ENCODE assay signal across 8 cellular contexts in genomic region chr7:155796381-155797261, GRCh38. TPM values are rescaled to one million over a fixed set of nuclear protein-coding genes. Genes with fewer than 3 reads are reported as not detected.
DNase-seq lines count a peak whose midpoint lies in the region; ATAC-seq and TF ChIP-seq lines count a peak whose summit lies in the region.

No MANE protein-coding gene starts in this region.

- H3K9me2 ChIP-seq in SK-N-SH = no peaks in the 10 kb centered on the region

- H3K9me3 Mint-ChIP-seq in activated naive CD8-positive, alpha-beta T cell treated with anti-CD3 and anti-CD28 coated beads, Interleukin-2, amount 10 ng/mL, durations not matched to agents 7 days and 5 days = no peaks in the 10 kb centered on the region

- no peak overlapping the region for H3K27ac ChIP-seq in SK-N-SH (ENCODE audit: low read depth in 2 of 2, low read length in 1 of 2)
- H3K27ac ChIP-seq in right cardiac atrium (ENCODE audit: low read length) = no peak overlapping the region
- H3K27ac ChIP-seq in spleen = no peak overlapping the region

- no peaks in the 10 kb centered on the region for H3K9me3 ChIP-seq in SK-N-SH
- H3K9me3 ChIP-seq in right cardiac atrium (ENCODE audit: control insufficient read depth, low read length) = no peaks in the 10 kb centered on the region
- no peaks in the 10 kb centered on the region for H3K9me3 ChIP-seq in spleen

- 38% methylated on average over 37 of the region's 60 CpGs for WGBS in SK-N-SH (ENCODE audit: low lambda C conversion rate)
- WGBS in right cardiac atrium = 24% methylated on average over 60 of the region's 60 CpGs
- 23 to 39% (median 29%) methylated on average over 48 to 60 of the region's 60 CpGs for WGBS in spleen, 5 donors

- H3K36me3 ChIP-seq in SK-N-SH (replicated peaks in 1 of 2; ENCODE audit: control insufficient read depth in 1 of 2, insufficient read depth in 2 of 2, low read length in 1 of 2) (no peaks in the 10 kb centered on the region), spleen (no peaks in the 10 kb centered on the region)

- TF ChIP-seq EP300 in SK-N-SH (IDR thresholded peaks at IDR 0.05; ENCODE audit: borderline replicate concordance in 1 of 2, low read depth in 1 of 2, low read length in 1 of 2) = no peak

- CTCF ChIA-PET in SK-N-SH (lab: Yijun Ruan, JAX) = interaction anchor here (0.7 to 3.5 kb wide), 18 partner anchors 9 to 1454 kb away, joined by 3 to 20 read pairs (median 5); no protein-coding TSS in a partner anchor

- H3K36me3 Mint-ChIP-seq in activated naive CD8-positive, alpha-beta T cell treated with anti-CD3 and anti-CD28 coated beads, Interleukin-2, amount 10 ng/mL, durations not matched to agents 7 days and 5 days = no peaks in the 10 kb centered on the region

- no peak overlapping the region for H2AFZ ChIP-seq in SK-N-SH (ENCODE audit: low read depth)

- peak overlapping the region in 1 of 2 experiments; percentile 50; a peak in 1 of 4 replicates for H3K4me3 ChIP-seq in SK-N-SH (ENCODE audit: low read depth in 2 of 2, low read length in 1 of 2)
- H3K4me3 ChIP-seq in right cardiac atrium (ENCODE audit: low read length) = no peak overlapping the region
- peak overlapping the region in 1 of 8 donors; percentile 28 for H3K4me3 ChIP-seq in spleen

- TF ChIP-seq POLR2A in spleen (IDR thresholded peaks at IDR 0.05) = no peak

- H3K4me1 ChIP-seq in SK-N-SH (ENCODE audit: control insufficient read depth in 1 of 2, insufficient read depth in 2 of 2, low read depth in 1 of 2, low read length in 1 of 2) (peaks cover 0 to 2% of the 10 kb centered on the region in 2 experiments; a peak in 1 of 4 replicates), right cardiac atrium (ENCODE audit: control insufficient read depth, insufficient read depth, low read length) (no peaks in the 10 kb centered on the region), spleen (peaks cover 2 to 17% (median 8%) of the 10 kb centered on the region in 6 donors)

- H3K27me3 Mint-ChIP-seq in activated naive CD8-positive, alpha-beta T cell treated with anti-CD3 and anti-CD28 coated beads, Interleukin-2, amount 10 ng/mL, durations not matched to agents 7 days and 5 days = peaks cover 41% of the 10 kb centered on the region

- peak overlapping the region; percentile 66; the same call in 1 of the 2 replicates for H3K4me2 ChIP-seq in SK-N-SH

- DNase-seq in NCI-H2081 (lab: John Stamatoyannopoulos, UW) = peak; percentile 24 to 30
- no peak for DNase-seq in NCI-H2081 treated with DMSO at 0.1 percent for 48 hours (lab: John Stamatoyannopoulos, UW)
- DNase-seq in SK-N-SH = peak; percentile 93
- peak; percentile 83 for DNase-seq in activated naive CD8-positive, alpha-beta T cell treated with anti-CD3 and anti-CD28 coated beads, Interleukin-2, amount 10 ng/mL, durations not matched to agents 7 days and 5 days
- peak; percentile 50 to 86 (median 81) for DNase-seq in right cardiac atrium
- DNase-seq in spleen = peak; percentile 92

- no peak overlapping the region for H3K4me3 Mint-ChIP-seq in activated naive CD8-positive, alpha-beta T cell treated with anti-CD3 and anti-CD28 coated beads, Interleukin-2, amount 10 ng/mL, durations not matched to agents 7 days and 5 days

- POLR2A ChIA-PET in SK-N-SH (lab: Yijun Ruan, JAX) = no interaction called here
- POLR2A ChIA-PET in activated naive CD8-positive, alpha-beta T cell treated with anti-CD3 and anti-CD28 coated beads, Interleukin-2, amount 10 ng/mL, durations not matched to agents 7 days and 5 days (lab: Charles Lee) = no interaction called here

- peak; percentile 71 for TF ChIP-seq CTCF in SK-N-SH (IDR thresholded peaks at IDR 0.05)
- TF ChIP-seq CTCF in spleen (IDR thresholded peaks at IDR 0.05 in 8 of 11, conservative IDR thresholded peaks at IDR 0.05 in 3 of 11) = peak; percentile 48 to 93 (median 88)

- H3K27me3 ChIP-seq in SK-N-SH (ENCODE audit: insufficient read depth) = peaks cover 61% of the 10 kb centered on the region
- no peaks in the 10 kb centered on the region for H3K27me3 ChIP-seq in right cardiac atrium (ENCODE audit: control insufficient read depth, insufficient read depth)
- H3K27me3 ChIP-seq in spleen (replicated peaks in 1 of 7) = peaks cover 0 to 72% (median 40%) of the 10 kb centered on the region in 7 donors

- peak; percentile 61 for ATAC-seq in HG03103 (IDR thresholded peaks at IDR 0.05; ENCODE audit: low read depth, unreplicated experiment)
- ATAC-seq in activated naive CD8-positive, alpha-beta T cell treated with anti-CD3 and anti-CD28 coated beads, Interleukin-2, amount 10 ng/mL, durations not matched to agents 7 days and 5 days (ENCODE audit: low read depth) = peak; percentile 82
- peak; percentile 50 to 77 for ATAC-seq in right cardiac atrium
- ATAC-seq in HG03280 (IDR thresholded peaks at IDR 0.05; ENCODE audit: unreplicated experiment) = no peak

- intact Hi-C loops in right cardiac atrium (cut with DNase I) = loop anchor here (2.0 to 10.0 kb wide), 5 partner anchors 676 to 1026 kb away; no protein-coding TSS in a partner anchor
- intact Hi-C loops in spleen (cut with DNase I; ENCODE audit: low total_unique reads) = loop anchor here (10.0 kb wide), 1 partner anchor 1018 kb away; no protein-coding TSS in a partner anchor

- no peaks in the 10 kb centered on the region for H3K79me2 ChIP-seq in SK-N-SH (ENCODE audit: insufficient read depth)

- no peaks in the 10 kb centered on the region for H4K20me1 ChIP-seq in SK-N-SH (ENCODE audit: insufficient read depth)

- H3K9ac ChIP-seq in SK-N-SH = no peak overlapping the region

- H3K27ac Mint-ChIP-seq in activated naive CD8-positive, alpha-beta T cell treated with anti-CD3 and anti-CD28 coated beads, Interleukin-2, amount 10 ng/mL, durations not matched to agents 7 days and 5 days = no peak overlapping the region

- peaks cover 7% of the 10 kb centered on the region for H3K4me1 Mint-ChIP-seq in activated naive CD8-positive, alpha-beta T cell treated with anti-CD3 and anti-CD28 coated beads, Interleukin-2, amount 10 ng/mL, durations not matched to agents 7 days and 5 days

- peaks cover 5% of the 10 kb centered on the region for H3F3A ChIP-seq in SK-N-SH (replicated peaks; ENCODE audit: insufficient read depth)

- TF ChIP-seq RAD21 in SK-N-SH (IDR thresholded peaks at IDR 0.05; ENCODE audit: low read length) = peak; percentile 86

TF ChIP-seq in SK-N-SH, 30 proteins besides CTCF, POLR2A, EP300 and RAD21:
- peak; percentile 86 for TF ChIP-seq SMC3 (IDR thresholded peaks at IDR 0.05; ENCODE audit: low read depth, low read length)
- no peak for TF ChIP-seq FOXM1 (IDR thresholded peaks at IDR 0.05; ENCODE audit: low read depth)

RNA-seq across cellular contexts. Expression of gene SHH, which starts 15.6 kb away (rescaled TPM):
- polyA plus RNA-seq in SK-N-SH (2012; rRNA removed) (not detected in 2 replicates), right cardiac atrium (not detected), spleen (not detected)
- polyA plus RNA-seq in SK-N-SH (2012; cell fraction: cytosol; rRNA removed) = not detected in 2 replicates
- polyA plus RNA-seq in SK-N-SH (2012; cell fraction: nucleus; rRNA removed) = not detected in 2 replicates
- not detected for total RNA-seq in activated naive CD8-positive, alpha-beta T cell treated with anti-CD3 and anti-CD28 coated beads, Interleukin-2, amount 10 ng/mL, durations not matched to agents 7 days and 5 days
- total RNA-seq in right cardiac atrium (not detected), spleen (not detected)
